Comparison of ENCODE assay signal across 14 cellular contexts in the genomic region with DNA sequence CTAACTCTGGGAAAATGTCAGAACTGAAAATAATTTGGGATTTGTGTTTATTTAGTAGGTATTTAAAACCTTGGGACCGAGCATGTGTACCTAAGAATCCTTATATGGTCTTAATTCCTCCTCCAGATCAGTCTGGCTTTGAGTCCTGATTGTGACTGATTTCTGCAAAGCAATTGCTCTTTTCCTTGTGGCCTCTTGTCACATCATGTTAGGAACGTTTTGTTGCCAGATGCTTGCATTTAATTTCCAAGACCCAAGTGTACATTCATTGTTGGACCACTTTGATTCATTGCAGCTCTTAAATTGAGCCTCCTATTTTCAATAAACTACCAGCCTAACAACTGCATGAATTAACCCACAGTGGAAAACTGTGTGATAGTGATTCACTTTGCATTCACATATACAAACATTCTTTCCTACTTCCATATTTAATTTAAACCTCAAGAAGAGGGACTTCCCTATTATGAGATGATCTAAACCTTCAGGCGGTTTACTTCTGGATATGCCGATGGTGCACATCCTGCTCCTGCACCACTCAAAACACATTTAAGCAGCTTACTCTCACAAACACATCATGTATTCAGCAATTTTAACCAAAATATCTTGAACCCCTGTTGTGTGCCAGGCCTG.
DNase-seq lines count a peak whose midpoint lies in the region; TF ChIP-seq lines count a peak whose summit lies in the region.
"Had no signal": no experiment of that assay in that cellular context is flagged by ENCODE, and none has a peak within 500 bp of the region (broad histone marks: within the 10 kb centered on the region; RNA-seq: fewer than 3 reads in every experiment).

No MANE protein-coding gene starts in this region.

- TF ChIP-seq POLR2A in erythroblast (IDR thresholded peaks at IDR 0.05; ENCODE audit: low read length), result no peak

- H3K4me1 Mint-ChIP-seq in activated T-helper 1 cell treated with anti-CD3 and anti-CD28 coated beads, Interleukin-12 subunit alpha, Interleukin-12 subunit beta, Interleukin-2, Interleukin-4 antibody, amounts not matched to agents 30 ng/mL and 10 ng/mL and 1 ng/mL, durations not matched to agents 14 hours and 24 hours and 36 hours (ENCODE audit: low read depth), result peaks cover 83% of the 10 kb centered on the region
- peaks cover 93% of the 10 kb centered on the region for H3K4me1 Mint-ChIP-seq in nephron progenitor cell

- H3K4me3 Mint-ChIP-seq in activated T-helper 1 cell treated with anti-CD3 and anti-CD28 coated beads, Interleukin-12 subunit alpha, Interleukin-12 subunit beta, Interleukin-2, Interleukin-4 antibody, amounts not matched to agents 30 ng/mL and 10 ng/mL and 1 ng/mL, durations not matched to agents 14 hours and 24 hours and 36 hours, result no peak overlapping the region
- no peak overlapping the region for H3K4me3 Mint-ChIP-seq in nephron progenitor cell

- no peaks in the 10 kb centered on the region for H3K9me3 Mint-ChIP-seq in activated T-helper 1 cell treated with anti-CD3 and anti-CD28 coated beads, Interleukin-12 subunit alpha, Interleukin-12 subunit beta, Interleukin-2, Interleukin-4 antibody, amounts not matched to agents 30 ng/mL and 10 ng/mL and 1 ng/mL, durations not matched to agents 14 hours and 24 hours and 36 hours
- no peaks in the 10 kb centered on the region for H3K9me3 Mint-ChIP-seq in nephron progenitor cell

- TF ChIP-seq CTCF in right atrium auricular region (IDR thresholded peaks at IDR 0.05) (no peak), nephron progenitor cell (IDR thresholded peaks at IDR 0.05) (no peak)

- H3K4me3 ChIP-seq in right atrium auricular region, result no peak overlapping the region
- H3K4me3 ChIP-seq: BLaER1, SJCRH30, spleen had no signal

- H3K27me3 ChIP-seq in right atrium auricular region, result no peaks in the 10 kb centered on the region
- H3K27me3 ChIP-seq: BLaER1, SJCRH30, spleen had no signal

- intact Hi-C loops in cardiac septum (cut with DNase I), result no loop called here
- intact Hi-C loops in activated T-helper 1 cell treated with anti-CD3 and anti-CD28 coated beads, Interleukin-12 subunit alpha, Interleukin-12 subunit beta, Interleukin-2, Interleukin-4 antibody, amounts not matched to agents 30 ng/mL and 10 ng/mL and 1 ng/mL, durations not matched to agents 14 hours and 24 hours and 36 hours (cut with micrococcal nuclease), result loop anchor here (1.0 to 10.0 kb wide), 4 partner anchors 20 to 508 kb away; a partner anchor contains a TSS

- no peak for DNase-seq in right atrium auricular region (ENCODE audit: low spot score)
- DNase-seq in cardiac septum (ENCODE audit: low spot score), result no peak
- DNase-seq in activated T-helper 1 cell treated with anti-CD3 and anti-CD28 coated beads, Interleukin-12 subunit alpha, Interleukin-12 subunit beta, Interleukin-2, Interleukin-4 antibody, amounts not matched to agents 30 ng/mL and 10 ng/mL and 1 ng/mL, durations not matched to agents 14 hours and 24 hours and 36 hours (ENCODE audit: low spot score), result no peak
- DNase-seq in nephron progenitor cell, result no peak
- DNase-seq in iPS-NIHi7 (ENCODE audit: extremely low spot score), result no peak
- no peak for DNase-seq in erythroblast (lab: John Stamatoyannopoulos, UW)
- no peak for DNase-seq in retina
- no peak for DNase-seq in NCI-H526 treated with DMSO at 0.1 percent for 48 hours (lab: John Stamatoyannopoulos, UW)
- DNase-seq: activated gamma-delta T cell treated with Interleukin-2 at 50 U/mL for 16 hours, foreskin melanocyte, NCI-H1105, SJCRH30, spleen had no signal

- H3K36me3 ChIP-seq in right atrium auricular region, result no peaks in the 10 kb centered on the region

- H3K4me1 ChIP-seq in right atrium auricular region, result peaks cover 0 to 95% of the 10 kb centered on the region in 2 donors

- H3K27ac ChIP-seq in right atrium auricular region, result peak overlapping the region; percentile 70 to 81
- H3K27ac ChIP-seq: BLaER1, SJCRH30 had no signal

- no peaks in the 10 kb centered on the region for H3K9me3 ChIP-seq in right atrium auricular region
- H3K9me3 ChIP-seq: BLaER1, SJCRH30, spleen had no signal

- H3K27ac Mint-ChIP-seq in activated T-helper 1 cell treated with anti-CD3 and anti-CD28 coated beads, Interleukin-12 subunit alpha, Interleukin-12 subunit beta, Interleukin-2, Interleukin-4 antibody, amounts not matched to agents 30 ng/mL and 10 ng/mL and 1 ng/mL, durations not matched to agents 14 hours and 24 hours and 36 hours, result peak overlapping the region; percentile 82
- peak overlapping the region; percentile 43 for H3K27ac Mint-ChIP-seq in nephron progenitor cell

- no peaks in the 10 kb centered on the region for H3K27me3 Mint-ChIP-seq in activated T-helper 1 cell treated with anti-CD3 and anti-CD28 coated beads, Interleukin-12 subunit alpha, Interleukin-12 subunit beta, Interleukin-2, Interleukin-4 antibody, amounts not matched to agents 30 ng/mL and 10 ng/mL and 1 ng/mL, durations not matched to agents 14 hours and 24 hours and 36 hours (ENCODE audit: insufficient read depth)
- no peaks in the 10 kb centered on the region for H3K27me3 Mint-ChIP-seq in nephron progenitor cell (ENCODE audit: low read depth, poor library complexity)

- H3K36me3 Mint-ChIP-seq in activated T-helper 1 cell treated with anti-CD3 and anti-CD28 coated beads, Interleukin-12 subunit alpha, Interleukin-12 subunit beta, Interleukin-2, Interleukin-4 antibody, amounts not matched to agents 30 ng/mL and 10 ng/mL and 1 ng/mL, durations not matched to agents 14 hours and 24 hours and 36 hours (ENCODE audit: low read depth), result peaks cover 35% of the 10 kb centered on the region
- H3K36me3 Mint-ChIP-seq in nephron progenitor cell (ENCODE audit: low read depth), result peaks cover 62% of the 10 kb centered on the region
